Comparison of ENCODE assay signal across 19 cellular contexts in the genomic region with DNA sequence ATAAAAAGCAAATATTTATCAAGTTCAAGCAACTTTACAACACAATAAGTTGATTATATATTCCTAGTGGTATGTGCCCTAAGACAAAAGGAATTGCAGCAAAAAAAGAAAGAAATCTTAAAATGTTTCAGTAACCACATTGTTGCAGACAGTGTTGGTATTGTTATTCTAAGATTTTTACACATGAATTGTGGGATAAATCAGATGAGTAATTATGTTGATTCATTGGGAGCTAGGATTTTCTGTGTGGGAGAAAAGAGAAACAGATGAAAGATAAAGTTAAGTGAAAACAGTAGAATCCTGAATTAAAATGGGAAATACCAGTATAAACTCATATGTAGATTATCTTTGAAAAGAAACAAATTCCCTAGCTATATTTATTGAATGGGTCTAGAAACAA.
DNase-seq lines count a peak whose midpoint lies in the region; ATAC-seq and TF ChIP-seq lines count a peak whose summit lies in the region.
"Had no signal": no experiment of that assay in that cellular context is flagged by ENCODE, and none has a peak within 500 bp of the region (broad histone marks: within the 10 kb centered on the region; RNA-seq: fewer than 3 reads in every experiment).

No MANE protein-coding gene starts in this region.

- H3K4me1 ChIP-seq in GM23338 (ENCODE audit: insufficient read depth) (peaks cover 16% of the 10 kb centered on the region), skeletal muscle satellite cell (ENCODE audit: control insufficient read depth, insufficient read depth, low read length) (peaks cover 49% of the 10 kb centered on the region), A673 (ENCODE audit: insufficient read depth, low read length, poor library complexity, severe bottlenecking) (no peaks in the 10 kb centered on the region)

- no peaks in the 10 kb centered on the region for H3K79me2 ChIP-seq in GM23338 (replicated peaks; ENCODE audit: insufficient read depth)

- TF ChIP-seq CTCF in GM23338 (conservative IDR thresholded peaks at IDR 0.05; ENCODE audit: low read depth in 2 of 2) (no peak), fibroblast of villous mesenchyme (IDR thresholded peaks at IDR 0.05; ENCODE audit: insufficient read depth, low read depth, low read length) (no peak), A673 (conservative IDR thresholded peaks at IDR 0.05; ENCODE audit: low read depth, low read length) (no peak), omental fat pad (IDR thresholded peaks at IDR 0.05) (no peak)

- CTCF ChIA-PET in A673 (lab: Charles Lee), result no interaction called here

- intact Hi-C loops in A673 (cut with micrococcal nuclease; ENCODE audit: unreplicated experiment), result no loop called here

- H3K9me3 ChIP-seq in skeletal muscle satellite cell (replicated peaks; ENCODE audit: low read length) (no peaks in the 10 kb centered on the region), A673 (ENCODE audit: low read depth, low read length, poor library complexity, severe bottlenecking) (no peaks in the 10 kb centered on the region)
- H3K9me3 ChIP-seq: heart left ventricle, MG63, SJSA1 had no signal

- H4K20me1 ChIP-seq in GM23338 (replicated peaks; ENCODE audit: insufficient read depth), result no peaks in the 10 kb centered on the region

- no TSS peak for BruUV-seq in A673 (replicated peaks; lab: Mats Ljungman, UMichigan)

- H3K27me3 Mint-ChIP-seq in GM23338 (ENCODE audit: insufficient read depth, low read depth, poor library complexity), result peaks cover 2% of the 10 kb centered on the region
- H3K27me3 Mint-ChIP-seq: CD8-positive, alpha-beta memory T cell; effector memory CD8-positive, alpha-beta T cell; stimulated activated naive B cell treated with anti-CD40 and anti-IgM and Interleukin-4, amounts not matched to agents 10 μg/mL and 1 μg/mL and 100 μg/mL, for 72 hours had no signal

- H3K4me2 ChIP-seq in GM23338 (0 out of 2 replicates have a peak overlapping the region, but pooled peaks have one; percentile 2), skeletal muscle satellite cell (ENCODE audit: low read length) (peak overlapping the region; percentile 54)

- no peak overlapping the region for H2AFZ ChIP-seq in GM23338

- H3K27ac ChIP-seq in GM23338 (ENCODE audit: low read depth) (no peak overlapping the region; the same call in 1 of the 2 replicates), A673 (ENCODE audit: low read depth, low read length, poor library complexity, severe bottlenecking) (no peak overlapping the region)
- H3K27ac ChIP-seq: heart left ventricle, HL-60, SJSA1 had no signal

- no peaks in the 10 kb centered on the region for H3K36me3 ChIP-seq in GM23338 (ENCODE audit: insufficient read depth)
- no peaks in the 10 kb centered on the region for H3K36me3 ChIP-seq in skeletal muscle satellite cell (ENCODE audit: insufficient read depth, low read length)
- no peaks in the 10 kb centered on the region for H3K36me3 ChIP-seq in A673 (ENCODE audit: insufficient read depth, low read length, poor library complexity, severe bottlenecking)
- H3K36me3 ChIP-seq: heart left ventricle, MG63, SJSA1 had no signal

- no peaks in the 10 kb centered on the region for H3K36me3 Mint-ChIP-seq in GM23338 (ENCODE audit: low read depth)
- H3K36me3 Mint-ChIP-seq: natural killer cell; stimulated activated naive B cell treated with anti-CD40 and anti-IgM and Interleukin-4, amounts not matched to agents 10 μg/mL and 1 μg/mL and 100 μg/mL, for 72 hours had no signal

- no peaks in the 10 kb centered on the region; the same call in 2 of the 3 replicates for H3K9me3 Mint-ChIP-seq in GM23338
- H3K9me3 Mint-ChIP-seq: CD8-positive, alpha-beta memory T cell; effector memory CD8-positive, alpha-beta T cell; natural killer cell; stimulated activated naive B cell treated with anti-CD40 and anti-IgM and Interleukin-4, amounts not matched to agents 10 μg/mL and 1 μg/mL and 100 μg/mL, for 72 hours had no signal

- peaks cover 38% of the 10 kb centered on the region for H3K4me1 Mint-ChIP-seq in GM23338
- H3K4me1 Mint-ChIP-seq: CD8-positive, alpha-beta memory T cell had no signal

- no peak for DNase-seq in GM23338 (ENCODE audit: low spot score)
- DNase-seq in amniotic epithelial cell (ENCODE audit: low read depth), result peak; percentile 83
- peak; percentile 42 for DNase-seq in fibroblast of villous mesenchyme (ENCODE audit: low read depth)
- no peak for DNase-seq in A673 (ENCODE audit: low spot score)
- no peak for DNase-seq in omental fat pad (ENCODE audit: low spot score)
- DNase-seq in stimulated activated CD4-positive, alpha-beta T cell treated with anti-CD3 and anti-CD28 coated beads, Interleukin-2, amount 100 ng/mL, for 24 hours, result no peak
- DNase-seq: activated CD8-positive, alpha-beta T cell treated with anti-CD3 and anti-CD28 coated beads, Interleukin-2, amount 10 ng/mL, durations not matched to agents 7 days and 5 days; CD8-positive, alpha-beta memory T cell; effector memory CD8-positive, alpha-beta T cell; GOT3; heart left ventricle; MG63; natural killer cell; NK-92 treated with Interleukin-12 subunit alpha and Interleukin-12 subunit beta, amount 100 ng/mL, for 24 hours; stimulated activated naive B cell treated with anti-CD40 and anti-IgM and Interleukin-4, amounts not matched to agents 10 μg/mL and 1 μg/mL and 100 μg/mL, for 72 hours had no signal

- no peak overlapping the region for H3K4me3 ChIP-seq in GM23338
- H3K4me3 ChIP-seq in fibroblast of villous mesenchyme (ENCODE audit: low read depth, low read length), result no peak overlapping the region
- H3K4me3 ChIP-seq in skeletal muscle satellite cell (ENCODE audit: low read length), result no peak overlapping the region
- no peak overlapping the region for H3K4me3 ChIP-seq in A673 (ENCODE audit: low read depth, low read length, poor library complexity, severe bottlenecking)
- H3K4me3 ChIP-seq: heart left ventricle, MG63, SJSA1 had no signal

- 0 out of 2 replicates have a peak, but pooled peaks cover 3% of the 10 kb centered on the region for H3K9me2 ChIP-seq in GM23338 (ENCODE audit: insufficient read depth)

- peak overlapping the region; percentile 47; the same call in 1 of the 2 replicates for H3K27ac Mint-ChIP-seq in GM23338
- H3K27ac Mint-ChIP-seq: activated CD8-positive, alpha-beta T cell treated with anti-CD3 and anti-CD28 coated beads, Interleukin-2, amount 10 ng/mL, durations not matched to agents 7 days and 5 days; CD8-positive, alpha-beta memory T cell; effector memory CD8-positive, alpha-beta T cell; natural killer cell; stimulated activated naive B cell treated with anti-CD40 and anti-IgM and Interleukin-4, amounts not matched to agents 10 μg/mL and 1 μg/mL and 100 μg/mL, for 72 hours had no signal

- no peak overlapping the region for H3K4me3 Mint-ChIP-seq in GM23338
- H3K4me3 Mint-ChIP-seq: activated CD8-positive, alpha-beta T cell treated with anti-CD3 and anti-CD28 coated beads, Interleukin-2, amount 10 ng/mL, durations not matched to agents 7 days and 5 days; CD8-positive, alpha-beta memory T cell; effector memory CD8-positive, alpha-beta T cell; natural killer cell; stimulated activated naive B cell treated with anti-CD40 and anti-IgM and Interleukin-4, amounts not matched to agents 10 μg/mL and 1 μg/mL and 100 μg/mL, for 72 hours had no signal

- ATAC-seq in GM23338 (no peak), omental fat pad (ENCODE audit: low FRiP score) (no peak)
- ATAC-seq: activated CD8-positive, alpha-beta T cell treated with anti-CD3 and anti-CD28 coated beads, Interleukin-2, amount 10 ng/mL, durations not matched to agents 7 days and 5 days; effector memory CD8-positive, alpha-beta T cell; heart left ventricle; left lobe of liver; natural killer cell; stimulated activated naive B cell treated with anti-CD40 and anti-IgM and Interleukin-4, amounts not matched to agents 10 μg/mL and 1 μg/mL and 100 μg/mL, for 72 hours had no signal

- no peaks in the 10 kb centered on the region for H3F3A ChIP-seq in GM23338 (replicated peaks; ENCODE audit: low read depth)

- peak overlapping the region; percentile 53 for H3K9ac ChIP-seq in skeletal muscle satellite cell (ENCODE audit: low read depth, low read length)

- POLR2A ChIA-PET in A673 (lab: Charles Lee; ENCODE audit: low non-redundant PET), result no interaction called here

- H3K27me3 ChIP-seq in GM23338 (ENCODE audit: insufficient read depth) (no peaks in the 10 kb centered on the region), skeletal muscle satellite cell (ENCODE audit: control insufficient read depth, insufficient read depth, low read length) (no peaks in the 10 kb centered on the region), A673 (replicated peaks; ENCODE audit: insufficient read depth, low read depth, low read length, poor library complexity) (no peaks in the 10 kb centered on the region)
- H3K27me3 ChIP-seq: heart left ventricle, MG63, SJSA1 had no signal

TF ChIP-seq in GM23338, 12 proteins besides CTCF, POLR2A, EP300 and RAD21 (continues in another document):
- TF ChIP-seq NANOG (IDR thresholded peaks at IDR 0.05; ENCODE audit: borderline replicate concordance), result no peak
- TF ChIP-seq EZH2phosphoT487 (IDR thresholded peaks at IDR 0.05; ENCODE audit: unreplicated experiment), result no peak
- TF ChIP-seq CREB1 (CRISPR knock-in tag; IDR thresholded peaks at IDR 0.05; ENCODE audit: low read depth), result no peak
- TF ChIP-seq STAT1 (IDR thresholded peaks at IDR 0.05; ENCODE audit: unreplicated experiment), result no peak
- TF ChIP-seq, protein P1, sequence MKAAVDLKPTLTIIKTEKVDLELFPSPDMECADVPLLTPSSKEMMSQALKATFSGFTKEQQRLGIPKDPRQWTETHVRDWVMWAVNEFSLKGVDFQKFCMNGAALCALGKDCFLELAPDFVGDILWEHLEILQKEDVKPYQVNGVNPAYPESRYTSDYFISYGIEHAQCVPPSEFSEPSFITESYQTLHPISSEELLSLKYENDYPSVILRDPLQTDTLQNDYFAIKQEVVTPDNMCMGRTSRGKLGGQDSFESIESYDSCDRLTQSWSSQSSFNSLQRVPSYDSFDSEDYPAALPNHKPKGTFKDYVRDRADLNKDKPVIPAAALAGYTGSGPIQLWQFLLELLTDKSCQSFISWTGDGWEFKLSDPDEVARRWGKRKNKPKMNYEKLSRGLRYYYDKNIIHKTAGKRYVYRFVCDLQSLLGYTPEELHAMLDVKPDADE (IDR thresholded peaks at IDR 0.05), result no peak

Comparison
In these comparisons a context has a peak if more than half of its experiments do, and no peak if none do; other contexts are left out.
1. DNase-seq: peak in amniotic epithelial cell (single experiment) and fibroblast of villous mesenchyme (single experiment); none in GM23338 (single experiment), A673 (single experiment), omental fat pad (single experiment) and stimulated activated CD4-positive, alpha-beta T cell treated with anti-CD3 and anti-CD28 coated beads, Interleukin-2, amount 100 ng/mL, for 24 hours (0 of 2).